Comparison of ENCODE assay signal across 34 cellular contexts in genomic region chr9:134044944-134045343, GRCh38.
"Had no signal": no experiment of that assay in that cellular context is flagged by ENCODE, and none has a peak within 500 bp of the region (broad histone marks: within the 10 kb centered on the region; RNA-seq: fewer than 3 reads in every experiment).

No MANE protein-coding gene starts in this region.

- FAIRE-seq: frontal cortex had no signal

- H3K27me3 Mint-ChIP-seq: activated B cell treated with CpG ODN at 0.5 μM for 24 hours; activated CD8-positive, alpha-beta memory T cell treated with anti-CD3 and anti-CD28 coated beads, Interleukin-2, amount 10 ng/mL, durations not matched to agents 7 days and 5 days; activated naive CD4-positive, alpha-beta T cell treated with anti-CD3 and anti-CD28 coated beads, Interleukin-2, amount 50 U/mL, for 24 hours; activated naive CD8-positive, alpha-beta T cell treated with anti-CD3 and anti-CD28 coated beads for 36 hours; activated naive CD8-positive, alpha-beta T cell treated with anti-CD3 and anti-CD28 coated beads, Interleukin-2, amount 50 U/mL, for 24 hours; brain had no signal

- H3K9me3 ChIP-seq: adrenal gland, breast epithelium, colonic mucosa had no signal

- H3K4me3 Mint-ChIP-seq: activated B cell treated with CpG ODN at 0.5 μM for 24 hours; activated CD8-positive, alpha-beta memory T cell treated with anti-CD3 and anti-CD28 coated beads, Interleukin-2, amount 10 ng/mL, durations not matched to agents 7 days and 5 days; activated CD8-positive, alpha-beta T cell treated with anti-CD3 and anti-CD28 coated beads, Interleukin-2, amount 10 ng/mL, durations not matched to agents 7 days and 5 days; activated naive CD4-positive, alpha-beta T cell treated with anti-CD3 and anti-CD28 coated beads for 36 hours; activated naive CD4-positive, alpha-beta T cell treated with anti-CD3 and anti-CD28 coated beads, Interleukin-2, amount 50 U/mL, for 24 hours; activated naive CD8-positive, alpha-beta T cell treated with anti-CD3 and anti-CD28 coated beads for 36 hours; activated naive CD8-positive, alpha-beta T cell treated with anti-CD3 and anti-CD28 coated beads, Interleukin-2, amount 50 U/mL, for 24 hours; activated T-helper 1 cell treated with anti-CD3 and anti-CD28 coated beads, Interleukin-12 subunit alpha, Interleukin-12 subunit beta, Interleukin-2, Interleukin-4 antibody, amounts not matched to agents 30 ng/mL and 10 ng/mL and 1 ng/mL, durations not matched to agents 14 hours and 24 hours and 36 hours; brain; T-helper 2 cell treated with Interferon-gamma antibody and Interleukin-4, amounts not matched to agents 5 μg/mL and 100 μg/mL, for 36 hours had no signal

- H3K36me3 ChIP-seq: breast epithelium had no signal

- ATAC-seq: activated CD4-positive, CD25-positive, alpha-beta regulatory T cell treated with anti-CD3 and anti-CD28 coated beads, Interleukin-2, amount 50 U/mL, for 24 hours; activated CD8-positive, alpha-beta memory T cell treated with anti-CD3 and anti-CD28 coated beads, Interleukin-2, amount 10 ng/mL, durations not matched to agents 7 days and 5 days; activated CD8-positive, alpha-beta T cell treated with anti-CD3 and anti-CD28 coated beads, Interleukin-2, amount 10 ng/mL, durations not matched to agents 7 days and 5 days; activated naive CD8-positive, alpha-beta T cell treated with anti-CD3 and anti-CD28 coated beads, Interleukin-2, amount 50 U/mL, for 24 hours; esophagus mucosa had no signal

- H3K4me1 Mint-ChIP-seq: activated B cell treated with CpG ODN at 0.5 μM for 24 hours; activated CD8-positive, alpha-beta memory T cell treated with anti-CD3 and anti-CD28 coated beads, Interleukin-2, amount 10 ng/mL, durations not matched to agents 7 days and 5 days; activated naive CD4-positive, alpha-beta T cell treated with anti-CD3 and anti-CD28 coated beads, Interleukin-2, amount 50 U/mL, for 24 hours; activated naive CD8-positive, alpha-beta T cell treated with anti-CD3 and anti-CD28 coated beads for 36 hours; activated naive CD8-positive, alpha-beta T cell treated with anti-CD3 and anti-CD28 coated beads, Interleukin-2, amount 50 U/mL, for 24 hours had no signal

- H3K4me3 ChIP-seq: adrenal gland, breast epithelium, cardiac muscle cell, colonic mucosa had no signal

- H3K27ac Mint-ChIP-seq: activated B cell treated with CpG ODN at 0.5 μM for 24 hours; activated CD8-positive, alpha-beta memory T cell treated with anti-CD3 and anti-CD28 coated beads, Interleukin-2, amount 10 ng/mL, durations not matched to agents 7 days and 5 days; activated CD8-positive, alpha-beta T cell treated with anti-CD3 and anti-CD28 coated beads, Interleukin-2, amount 10 ng/mL, durations not matched to agents 7 days and 5 days; activated naive CD4-positive, alpha-beta T cell treated with anti-CD3 and anti-CD28 coated beads for 36 hours; activated naive CD4-positive, alpha-beta T cell treated with anti-CD3 and anti-CD28 coated beads, Interleukin-2, amount 50 U/mL, for 24 hours; activated naive CD8-positive, alpha-beta T cell treated with anti-CD3 and anti-CD28 coated beads for 36 hours; activated naive CD8-positive, alpha-beta T cell treated with anti-CD3 and anti-CD28 coated beads, Interleukin-2, amount 50 U/mL, for 24 hours; activated T-helper 1 cell treated with anti-CD3 and anti-CD28 coated beads, Interleukin-12 subunit alpha, Interleukin-12 subunit beta, Interleukin-2, Interleukin-4 antibody, amounts not matched to agents 30 ng/mL and 10 ng/mL and 1 ng/mL, durations not matched to agents 14 hours and 24 hours and 36 hours; activated T-helper 2 cell treated with anti-CD3 and anti-CD28 coated beads, Interferon-gamma antibody, Interleukin-2, Interleukin-4, amounts not matched to agents 10 μg/mL and 5 μg/mL and 100 μg/mL, durations not matched to agents 14 hours and 24 hours and 36 hours; brain; T-helper 2 cell treated with Interferon-gamma antibody and Interleukin-4, amounts not matched to agents 5 μg/mL and 100 μg/mL, for 36 hours had no signal

- DNase-seq: activated B cell treated with CpG ODN at 0.5 μM for 24 hours; activated CD4-positive, alpha-beta T cell treated with anti-CD3 and anti-CD28 coated beads for 48 hours; activated CD4-positive, alpha-beta T cell treated with anti-CD3 and anti-CD28 coated beads, Interleukin-2, amount 50 U/mL, for 1 hour; activated CD4-positive, alpha-beta T cell treated with anti-CD3 and anti-CD28 coated beads, Interleukin-2, amount 50 U/mL, for 48 hours; activated CD8-positive, alpha-beta memory T cell treated with anti-CD3 and anti-CD28 coated beads, Interleukin-2, amount 10 ng/mL, durations not matched to agents 7 days and 5 days; activated CD8-positive, alpha-beta memory T cell treated with anti-CD3 and anti-CD28 coated beads, Interleukin-2, amount 50 U/mL, for 4 hours; activated CD8-positive, alpha-beta T cell treated with anti-CD3 and anti-CD28 coated beads, Interleukin-2, amount 10 ng/mL, durations not matched to agents 7 days and 5 days; activated effector memory CD4-positive, alpha-beta T cell treated with anti-CD3 and anti-CD28 coated beads, Interleukin-2, amount 50 U/mL, for 16 hours; activated naive CD4-positive, alpha-beta T cell treated with anti-CD3 and anti-CD28 coated beads for 36 hours; activated naive CD8-positive, alpha-beta T cell treated with anti-CD3 and anti-CD28 coated beads for 36 hours; activated naive CD8-positive, alpha-beta T cell treated with anti-CD3 and anti-CD28 coated beads, Interleukin-2, amount 50 U/mL, for 24 hours; activated T-cell treated with anti-CD3 and anti-CD28 coated beads, Interleukin-2, amount 50 U/mL, for 1 hour; activated T-cell treated with anti-CD3 and anti-CD28 coated beads, Interleukin-2, amount 50 U/mL, for 48 hours; adrenal gland; amygdala; aorta; central memory CD4-positive, alpha-beta T cell; cerebellar nuclear complex; colonic mucosa; effector CD8-positive, alpha-beta T cell; foreskin fibroblast; head of caudate nucleus; T1000; WERI-Rb-1 had no signal

- H3K27ac ChIP-seq: adrenal gland, breast epithelium, cardiac muscle cell, colonic mucosa, WERI-Rb-1 had no signal

- H3K27me3 ChIP-seq: adrenal gland, breast epithelium, cardiac muscle cell, colonic mucosa had no signal
